Comparison of ENCODE assay signal across 21 cellular contexts in the genomic region with DNA sequence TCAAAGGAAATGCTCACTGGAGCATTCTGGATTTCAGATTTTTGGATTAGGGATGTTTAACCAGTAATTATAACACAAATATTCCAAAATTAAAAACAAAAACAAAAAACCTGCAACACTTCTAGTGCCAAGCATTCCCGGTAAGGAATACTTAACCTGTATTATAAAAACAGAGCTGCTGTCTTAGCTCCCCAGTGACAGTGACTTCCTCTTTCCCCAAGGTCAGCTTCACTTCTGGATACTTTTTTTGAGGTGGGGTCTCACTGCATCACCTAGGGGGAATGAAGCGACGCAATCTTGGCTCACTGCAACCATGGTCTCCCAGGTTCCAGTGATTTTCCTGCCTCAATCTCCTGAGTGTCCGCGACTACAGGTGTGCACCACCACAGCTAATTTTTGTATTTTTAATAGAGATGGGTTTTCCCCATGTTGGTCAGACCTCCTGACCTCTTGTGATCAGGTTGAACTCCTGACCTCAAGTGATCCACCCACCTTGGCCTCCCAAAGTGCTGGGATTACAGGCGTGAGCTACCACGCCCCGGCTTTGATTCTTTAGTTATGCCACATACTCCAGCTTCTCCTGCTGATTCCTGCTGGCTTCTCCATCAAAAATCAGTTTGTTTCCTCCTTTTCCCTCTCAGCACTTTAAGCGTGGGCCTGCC. TPM values are rescaled to one million over a fixed set of nuclear protein-coding genes. Genes with fewer than 3 reads are reported as not detected.
DNase-seq lines count a peak whose midpoint lies in the region; ATAC-seq, FAIRE-seq and TF ChIP-seq lines count a peak whose summit lies in the region.
"Had no signal": no experiment of that assay in that cellular context is flagged by ENCODE, and none has a peak within 500 bp of the region (broad histone marks: within the 10 kb centered on the region; RNA-seq: fewer than 3 reads in every experiment).

No MANE protein-coding gene starts in this region.

- ATAC-seq in left lobe of liver, result peak; percentile 37
- no peak for ATAC-seq in GM19351 (IDR thresholded peaks at IDR 0.05; ENCODE audit: unreplicated experiment)
- ATAC-seq: body of pancreas, pancreas had no signal

- no peaks in the 10 kb centered on the region for H3K9me3 ChIP-seq in A673 (ENCODE audit: low read depth, low read length, poor library complexity, severe bottlenecking)
- H3K9me3 ChIP-seq in CD8-positive, alpha-beta memory T cell (ENCODE audit: low read length), result no peaks in the 10 kb centered on the region
- H3K9me3 ChIP-seq: body of pancreas, left ventricle myocardium inferior, pancreas, sigmoid colon, SJSA1 had no signal

- H3K9me3 Mint-ChIP-seq in CD8-positive, alpha-beta memory T cell, result no peaks in the 10 kb centered on the region
- H3K9me3 Mint-ChIP-seq in activated CD4-positive, alpha-beta memory T cell treated with anti-CD3 and anti-CD28 coated beads, Interleukin-2, amount 10 ng/mL, durations not matched to agents 7 days and 5 days, result no peaks in the 10 kb centered on the region

- peaks cover 13 to 90% (median 20%) of the 10 kb centered on the region in 3 donors for H3K36me3 Mint-ChIP-seq in CD8-positive, alpha-beta memory T cell
- H3K36me3 Mint-ChIP-seq in activated CD4-positive, alpha-beta memory T cell treated with anti-CD3 and anti-CD28 coated beads, Interleukin-2, amount 10 ng/mL, durations not matched to agents 7 days and 5 days (ENCODE audit: low read depth), result peaks cover 80% of the 10 kb centered on the region

- peaks cover 49 to 65% (median 60%) of the 10 kb centered on the region in 3 donors for H3K4me1 Mint-ChIP-seq in CD8-positive, alpha-beta memory T cell
- H3K4me1 Mint-ChIP-seq in activated CD4-positive, alpha-beta memory T cell treated with anti-CD3 and anti-CD28 coated beads, Interleukin-2, amount 10 ng/mL, durations not matched to agents 7 days and 5 days, result peaks cover 62% of the 10 kb centered on the region

- no peak overlapping the region for H3K27ac ChIP-seq in A673 (ENCODE audit: low read depth, low read length, poor library complexity, severe bottlenecking)
- H3K27ac ChIP-seq in CD8-positive, alpha-beta memory T cell (ENCODE audit: low read depth, low read length), result no peak overlapping the region
- H3K27ac ChIP-seq: body of pancreas, left ventricle myocardium inferior, pancreas, sigmoid colon, SJSA1 had no signal

- TSS peak; percentile 8 for BruUV-seq in A673 (replicated peaks; lab: Mats Ljungman, UMichigan)

- H3K27ac Mint-ChIP-seq in CD8-positive, alpha-beta memory T cell, result peak overlapping the region; percentile 17 to 94 (median 70)
- peak overlapping the region; percentile 81 for H3K27ac Mint-ChIP-seq in activated CD4-positive, alpha-beta memory T cell treated with anti-CD3 and anti-CD28 coated beads, Interleukin-2, amount 10 ng/mL, durations not matched to agents 7 days and 5 days

- intact Hi-C loops in A673 (cut with micrococcal nuclease; ENCODE audit: unreplicated experiment), result no loop called here

- H3K27me3 ChIP-seq in A673 (replicated peaks; ENCODE audit: insufficient read depth, low read depth, low read length, poor library complexity), result no peaks in the 10 kb centered on the region
- H3K27me3 ChIP-seq in CD8-positive, alpha-beta memory T cell (ENCODE audit: insufficient read depth, low read length, poor library complexity, severe bottlenecking), result no peaks in the 10 kb centered on the region
- H3K27me3 ChIP-seq: body of pancreas, pancreas, sigmoid colon, SJSA1 had no signal

- CTCF ChIA-PET in A673 (lab: Charles Lee), result no interaction called here
- CTCF ChIA-PET in CD8-positive, alpha-beta memory T cell (lab: Charles Lee), result no interaction called here
- CTCF ChIA-PET in activated CD4-positive, alpha-beta memory T cell treated with anti-CD3 and anti-CD28 coated beads, Interleukin-2, amount 10 ng/mL, durations not matched to agents 7 days and 5 days (lab: Charles Lee), result interaction anchor here (0.6 to 0.8 kb wide), 2 partner anchors 14 to 108 kb away, joined by 3 to 4 read pairs; no protein-coding TSS in a partner anchor

- no peak overlapping the region for H3K4me3 Mint-ChIP-seq in CD8-positive, alpha-beta memory T cell
- H3K4me3 Mint-ChIP-seq in activated CD4-positive, alpha-beta memory T cell treated with anti-CD3 and anti-CD28 coated beads, Interleukin-2, amount 10 ng/mL, durations not matched to agents 7 days and 5 days, result no peak overlapping the region

- H3K36me3 ChIP-seq in A673 (ENCODE audit: insufficient read depth, low read length, poor library complexity, severe bottlenecking), result peaks cover 93% of the 10 kb centered on the region
- H3K36me3 ChIP-seq in CD8-positive, alpha-beta memory T cell (ENCODE audit: insufficient read depth, low read length), result peaks cover 52% of the 10 kb centered on the region

- no peak overlapping the region for H3K4me3 ChIP-seq in A673 (ENCODE audit: low read depth, low read length, poor library complexity, severe bottlenecking)
- no peak overlapping the region for H3K4me3 ChIP-seq in CD8-positive, alpha-beta memory T cell (ENCODE audit: low read length)
- H3K4me3 ChIP-seq: body of pancreas, left ventricle myocardium inferior, pancreas, sigmoid colon, SJSA1 had no signal

- H3K27me3 Mint-ChIP-seq in CD8-positive, alpha-beta memory T cell, result no peaks in the 10 kb centered on the region
- H3K27me3 Mint-ChIP-seq in activated CD4-positive, alpha-beta memory T cell treated with anti-CD3 and anti-CD28 coated beads, Interleukin-2, amount 10 ng/mL, durations not matched to agents 7 days and 5 days, result no peaks in the 10 kb centered on the region

- POLR2A ChIA-PET in A673 (lab: Charles Lee; ENCODE audit: low non-redundant PET), result no interaction called here
- POLR2A ChIA-PET in CD8-positive, alpha-beta memory T cell (lab: Charles Lee), result no interaction called here
- POLR2A ChIA-PET in activated CD4-positive, alpha-beta memory T cell treated with anti-CD3 and anti-CD28 coated beads, Interleukin-2, amount 10 ng/mL, durations not matched to agents 7 days and 5 days (lab: Charles Lee), result interaction anchor here (1.0 to 3.9 kb wide), 5 partner anchors 10 to 37 kb away, joined by 3 to 46 read pairs (median 6); a partner anchor contains a TSS

- no peak for TF ChIP-seq CTCF in A673 (conservative IDR thresholded peaks at IDR 0.05; ENCODE audit: low read depth, low read length)

- peaks cover 6% of the 10 kb centered on the region for H3K4me1 ChIP-seq in A673 (ENCODE audit: insufficient read depth, low read length, poor library complexity, severe bottlenecking)
- H3K4me1 ChIP-seq in CD8-positive, alpha-beta memory T cell (ENCODE audit: insufficient read depth, low read length), result peaks cover 13% of the 10 kb centered on the region
- H3K4me1 ChIP-seq: SJSA1 had no signal

- DNase-seq in A673 (ENCODE audit: low spot score) (no peak), left lobe of liver (ENCODE audit: low spot score) (no peak), GM19239 (ENCODE audit: insufficient read length, low spot score) (no peak), activated gamma-delta T cell treated with Interleukin-2 at 50 U/mL for 16 hours (no peak)
- no peak for DNase-seq in CD8-positive, alpha-beta memory T cell
- DNase-seq in activated CD4-positive, alpha-beta memory T cell treated with anti-CD3 and anti-CD28 coated beads, Interleukin-2, amount 10 ng/mL, durations not matched to agents 7 days and 5 days, result no peak
- DNase-seq: activated CD4-positive, alpha-beta T cell treated with anti-CD3 and anti-CD28 coated beads for 48 hours; body of pancreas; IMR-90; left ventricle myocardium inferior; NCI-H187 treated with DMSO at 0.1 percent for 48 hours; NCI-H510A treated with DMSO at 0.1 percent for 48 hours; OCI-M1; pancreas; sigmoid colon; stimulated activated CD4-positive, alpha-beta T cell treated with anti-CD3 and anti-CD28 coated beads, Interleukin-1b, Interleukin-23, amount 100 ng/mL, for 48 hours; T-helper 9 cell had no signal

- no peak for FAIRE-seq in GM19239 (lab: Jason Lieb, UNC)
- FAIRE-seq: frontal cortex, G401.6, pancreas had no signal

RNA-seq across cellular contexts. Expression of a gene that starts 15.9 kb away (rescaled TPM):
- total RNA-seq in A673 (2021) (268 and 274 TPM in 2 replicates), left lobe of liver (42.8 TPM)
- 100 to 1,000 TPM; 242 to 249 TPM for total RNA-seq in CD8-positive, alpha-beta memory T cell
- polyA plus RNA-seq in CD8-positive, alpha-beta memory T cell, result 130 TPM
- total RNA-seq in activated CD4-positive, alpha-beta memory T cell treated with anti-CD3 and anti-CD28 coated beads, Interleukin-2, amount 10 ng/mL, durations not matched to agents 7 days and 5 days, result 100 to 1,000 TPM; 221 to 230 TPM

RNA-seq across cellular contexts. Expression of a gene that starts 37.9 kb away (rescaled TPM):
- total RNA-seq in A673 (2021), result 1.0 and 1.1 TPM in 2 replicates
- total RNA-seq in CD8-positive, alpha-beta memory T cell, result 10 to 100 TPM; 18.5 to 20.2 TPM
- polyA plus RNA-seq in CD8-positive, alpha-beta memory T cell, result 17.6 TPM
- 10 to 100 TPM; 11.6 to 12.9 TPM for total RNA-seq in activated CD4-positive, alpha-beta memory T cell treated with anti-CD3 and anti-CD28 coated beads, Interleukin-2, amount 10 ng/mL, durations not matched to agents 7 days and 5 days
- total RNA-seq in left lobe of liver, result 1.5 TPM
- total RNA-seq: SJSA1 had no signal
